In the genomic region with DNA sequence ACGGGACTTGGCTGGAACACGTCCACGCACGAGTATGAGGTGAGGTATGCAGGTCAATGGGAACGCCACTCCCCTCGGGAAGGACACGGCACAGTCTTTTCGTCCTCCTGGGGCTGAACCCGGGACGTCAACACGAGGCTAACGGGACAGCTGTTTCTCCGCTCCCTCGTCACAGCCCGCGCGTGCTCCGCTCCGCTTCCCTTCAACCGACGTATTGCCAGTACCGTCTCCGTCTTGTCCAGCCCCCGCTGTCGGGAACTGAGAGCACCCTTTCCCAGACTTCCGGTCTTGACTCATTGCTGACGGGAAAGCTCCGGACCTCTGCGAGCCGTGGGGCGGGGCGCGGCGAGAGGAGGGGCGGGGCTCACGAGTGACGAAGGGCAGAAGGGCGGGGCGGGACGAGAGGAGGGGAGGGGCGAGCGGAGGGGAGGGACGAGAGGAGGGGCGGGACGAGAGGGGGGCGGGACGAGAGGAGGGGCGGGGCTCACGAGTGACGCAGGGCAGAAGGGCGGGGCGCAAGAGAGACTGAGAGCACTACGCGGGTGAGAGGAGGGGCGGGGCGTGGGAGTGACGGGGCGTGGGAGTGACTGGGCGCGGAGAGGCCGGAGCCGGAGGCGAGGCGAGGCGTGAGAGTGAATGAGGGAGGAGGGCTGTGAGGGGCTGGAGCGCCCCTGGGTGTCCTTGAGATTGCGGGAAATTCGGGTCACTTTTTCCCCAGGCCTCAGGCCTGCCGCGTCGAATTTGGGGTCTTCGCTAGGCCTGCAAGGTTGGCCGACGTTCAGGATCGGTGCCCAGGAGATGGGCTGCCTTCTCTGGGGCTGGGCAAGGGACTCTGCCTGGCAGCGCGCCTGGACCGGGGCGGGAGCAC, we compare ENCODE assay signal across 9 cellular contexts. TPM values are rescaled to one million over a fixed set of nuclear protein-coding genes. Genes with fewer than 3 reads are reported as not detected.
DNase-seq lines count a peak whose midpoint lies in the region; ATAC-seq and TF ChIP-seq lines count a peak whose summit lies in the region.
"Had no signal": no experiment of that assay in that cellular context is flagged by ENCODE, and none has a peak within 500 bp of the region (broad histone marks: within the 10 kb centered on the region; RNA-seq: fewer than 3 reads in every experiment).

No MANE protein-coding gene starts in this region.

- no peaks in the 10 kb centered on the region for H3K27me3 ChIP-seq in spleen (replicated peaks in 1 of 7)

- TF ChIP-seq CTCF in AG10803 (conservative IDR thresholded peaks at IDR 0.05; ENCODE audit: low read length) (no peak), activated B cell treated with CpG ODN at 0.5 μM for 24 hours (IDR thresholded peaks at IDR 0.05) (no peak), spleen (IDR thresholded peaks at IDR 0.05 in 8 of 11, conservative IDR thresholded peaks at IDR 0.05 in 3 of 11) (peak in 1 of 11 experiments; percentile 7)

- peak overlapping the region; percentile 90 for H3K4me3 ChIP-seq in AG10803 (ENCODE audit: low read length)
- peak overlapping the region; percentile 45 to 79 (median 52) for H3K4me3 ChIP-seq in spleen

- H3K4me1 ChIP-seq in spleen, result peaks cover 13 to 37% (median 25%) of the 10 kb centered on the region in 6 donors

- H3K4me3 Mint-ChIP-seq in activated B cell treated with CpG ODN at 0.5 μM for 24 hours, result peak overlapping the region; percentile 89

- intact Hi-C loops in activated B cell treated with CpG ODN at 0.5 μM for 24 hours (cut with micrococcal nuclease) (loop anchor here (1.0 to 10.0 kb wide), 4 partner anchors 32 to 1295 kb away; partner anchors contain the start of genes CD48, IGSF8 and USF1), spleen (cut with DNase I; ENCODE audit: low total_unique reads) (no loop called here)

- peaks cover 2% of the 10 kb centered on the region for H3K36me3 Mint-ChIP-seq in activated B cell treated with CpG ODN at 0.5 μM for 24 hours (ENCODE audit: low read depth)

- H3K9me3 ChIP-seq in spleen, result no peaks in the 10 kb centered on the region

- no peaks in the 10 kb centered on the region for H3K9me3 Mint-ChIP-seq in activated B cell treated with CpG ODN at 0.5 μM for 24 hours

- WGBS in spleen, 5 donors, result 1 to 2% (median 1%) methylated on average over 65 to 78 of the region's 79 CpGs

- CTCF ChIA-PET in activated B cell treated with CpG ODN at 0.5 μM for 24 hours (lab: Charles Lee), result interaction anchor here (0.8 to 1.5 kb wide), 4 partner anchors 8 to 198 kb away, joined by 3 to 6 read pairs (median 4); no protein-coding TSS in a partner anchor

- ATAC-seq in GM19035 (IDR thresholded peaks at IDR 0.05; ENCODE audit: unreplicated experiment), result peak; percentile 87
- ATAC-seq in HG03280 (IDR thresholded peaks at IDR 0.05; ENCODE audit: unreplicated experiment), result peak; percentile 88
- peak; percentile 95 for ATAC-seq in activated B cell treated with CpG ODN at 0.5 μM for 24 hours (ENCODE audit: low read depth)

- peak; percentile 67 to 87 (median 81) for TF ChIP-seq POLR2A in spleen (IDR thresholded peaks at IDR 0.05)

- no peaks in the 10 kb centered on the region for H3K36me3 ChIP-seq in spleen

- peaks cover 17% of the 10 kb centered on the region for H3K4me1 Mint-ChIP-seq in activated B cell treated with CpG ODN at 0.5 μM for 24 hours

- H3K27me3 Mint-ChIP-seq in activated B cell treated with CpG ODN at 0.5 μM for 24 hours, result no peaks in the 10 kb centered on the region

- H3K27ac ChIP-seq in caudate nucleus (ENCODE audit: low read depth, low read length) (peak overlapping the region; percentile 88), spleen (peak overlapping the region; percentile 83 to 96 (median 94))

- DNase-seq in AG10803 (ENCODE audit: low read depth) (peak; percentile 98), NCI-H345 (lab: John Stamatoyannopoulos, UW) (peak; percentile 97), activated B cell treated with CpG ODN at 0.5 μM for 24 hours (peak; percentile 90), caudate nucleus (lab: John Stamatoyannopoulos, UW) (peak; percentile 83 to 100 (median 97)), iris pigment epithelial cell (ENCODE audit: low read depth) (peak; percentile 98), spleen (peak; percentile 99)

- peak overlapping the region; percentile 90 for H3K27ac Mint-ChIP-seq in activated B cell treated with CpG ODN at 0.5 μM for 24 hours

- POLR2A ChIA-PET in activated B cell treated with CpG ODN at 0.5 μM for 24 hours (lab: Charles Lee), result interaction anchor here (0.6 to 2.8 kb wide), 17 partner anchors 8 to 962 kb away, joined by 3 to 15 read pairs (median 5); partner anchors contain the start of genes DEDD, NDUFS2, NECTIN4 and NIT1

RNA-seq across cellular contexts. Expression of gene CFAP126, which starts 22.2 kb away (rescaled TPM):
- not detected in 2 replicates for total RNA-seq in activated B cell treated with CpG ODN at 0.5 μM for 24 hours
- not detected for total RNA-seq in spleen
- polyA plus RNA-seq in spleen, result not detected
- total RNA-seq: T-helper 1 cell treated with Interleukin-12 subunit alpha and Interleukin-12 subunit beta and Interleukin-4 antibody, amounts not matched to agents 30 ng/mL and 1 ng/mL, for 36 hours had no signal

Comparison
In these comparisons a context has a peak if more than half of its experiments do, and no peak if none do; other contexts are left out.
1. Peak in every context shown above with its lines: DNase-seq, ATAC-seq, H3K4me3 ChIP-seq and H3K27ac ChIP-seq.